13 cellular contexts compared by ENCODE assay signal in the genomic region with DNA sequence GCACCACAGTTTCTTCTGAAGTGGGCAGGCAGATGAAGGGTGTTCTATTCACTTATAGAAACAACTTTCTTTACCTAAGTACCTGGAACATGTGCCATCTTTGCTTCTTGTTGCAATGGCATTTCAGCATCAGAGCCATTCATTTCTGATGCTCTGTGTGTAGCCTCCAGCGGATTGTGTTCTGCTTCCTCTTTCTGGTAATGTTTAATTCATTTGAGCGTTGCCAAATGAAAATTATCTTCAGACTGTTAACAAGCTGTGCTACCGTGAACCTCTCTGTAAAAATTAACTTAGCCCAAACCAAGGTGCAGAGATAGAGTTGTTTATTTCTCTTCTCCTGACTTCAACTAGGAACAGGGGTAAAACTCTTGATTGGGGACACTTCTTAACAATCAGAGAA.
DNase-seq lines count a peak whose midpoint lies in the region; ATAC-seq, FAIRE-seq and TF ChIP-seq lines count a peak whose summit lies in the region.
"Had no signal": no experiment of that assay in that cellular context is flagged by ENCODE, and none has a peak within 500 bp of the region (broad histone marks: within the 10 kb centered on the region; RNA-seq: fewer than 3 reads in every experiment).

No MANE protein-coding gene starts in this region.

- no peaks in the 10 kb centered on the region for H3K27me3 ChIP-seq in mammary epithelial cell (ENCODE audit: insufficient read depth, low read length)
- H3K27me3 ChIP-seq: BLaER1 had no signal

- H3K4me2 ChIP-seq in mammary epithelial cell (ENCODE audit: insufficient read depth, low read depth, low read length) = no peak overlapping the region
- H3K4me2 ChIP-seq: BLaER1 had no signal

- H3K9ac ChIP-seq in kidney (ENCODE audit: low read length in 2 of 2) (no peak overlapping the region), mammary epithelial cell (ENCODE audit: insufficient read depth, low read length) (no peak overlapping the region)
- H3K9ac ChIP-seq: BLaER1 had no signal

- in situ Hi-C loops in mammary epithelial cell (cut with MboI; ENCODE audit: low sequenced_read_pairs in 2 of 2) = no loop called here

- H3K27me3 Mint-ChIP-seq in type B pancreatic cell = peaks cover 3% of the 10 kb centered on the region
- H3K27me3 Mint-ChIP-seq in activated CD8-positive, alpha-beta T cell treated with anti-CD3 and anti-CD28 coated beads for 36 hours = no peaks in the 10 kb centered on the region

- H3K36me3 ChIP-seq in kidney (ENCODE audit: control insufficient read depth in 1 of 2, insufficient read depth in 2 of 2, low read length in 2 of 2) (no peaks in the 10 kb centered on the region), mammary epithelial cell (ENCODE audit: insufficient read depth, low read length) (no peaks in the 10 kb centered on the region)
- H3K36me3 ChIP-seq: BLaER1 had no signal

- H3K27ac Mint-ChIP-seq in type B pancreatic cell = no peak overlapping the region
- H3K27ac Mint-ChIP-seq in activated CD8-positive, alpha-beta T cell treated with anti-CD3 and anti-CD28 coated beads for 36 hours = no peak overlapping the region
- H3K27ac Mint-ChIP-seq: activated T-cell treated with anti-CD3 and anti-CD28 coated beads, Interleukin-2, amount 50 U/mL, for 24 hours had no signal

- ATAC-seq in GM19023 (IDR thresholded peaks at IDR 0.05; ENCODE audit: unreplicated experiment) (peak; percentile 54), GM21529 (IDR thresholded peaks at IDR 0.05; ENCODE audit: unreplicated experiment) (peak; percentile 72), HG03159 (IDR thresholded peaks at IDR 0.05; ENCODE audit: unreplicated experiment) (peak; percentile 80)
- ATAC-seq in activated CD8-positive, alpha-beta T cell treated with anti-CD3 and anti-CD28 coated beads for 36 hours = no peak
- ATAC-seq: PC-3 had no signal

- H3K4me1 ChIP-seq in kidney (ENCODE audit: control insufficient read depth in 1 of 2, insufficient read depth in 1 of 2, low read depth in 1 of 2, low read length in 2 of 2) = peaks cover 3 to 8% of the 10 kb centered on the region in 2 donors
- H3K4me1 ChIP-seq in mammary epithelial cell (ENCODE audit: insufficient read depth, low read length) = no peaks in the 10 kb centered on the region
- H3K4me1 ChIP-seq: BLaER1 had no signal

- H3K4me3 Mint-ChIP-seq in type B pancreatic cell = no peak overlapping the region
- H3K4me3 Mint-ChIP-seq in activated CD8-positive, alpha-beta T cell treated with anti-CD3 and anti-CD28 coated beads for 36 hours = no peak overlapping the region
- H3K4me3 Mint-ChIP-seq: activated T-cell treated with anti-CD3 and anti-CD28 coated beads, Interleukin-2, amount 50 U/mL, for 24 hours had no signal

- WGBS in mammary epithelial cell (ENCODE audit: low coverage, missing lambda C conversion rate) = 12% methylated on average over 3 of the region's 3 CpGs

- H2AFZ ChIP-seq in mammary epithelial cell (ENCODE audit: low read depth, low read length) = no peak overlapping the region

- H3K4me1 Mint-ChIP-seq in type B pancreatic cell (ENCODE audit: unreplicated experiment) = no peaks in the 10 kb centered on the region
- H3K4me1 Mint-ChIP-seq in activated CD8-positive, alpha-beta T cell treated with anti-CD3 and anti-CD28 coated beads for 36 hours (ENCODE audit: low read depth) = no peaks in the 10 kb centered on the region

- H3K4me3 ChIP-seq in kidney (ENCODE audit: low read length in 2 of 2) = peak overlapping the region in 1 of 2 donors; percentile 23
- H3K4me3 ChIP-seq in mammary epithelial cell (replicated peaks in 1 of 3; ENCODE audit: insufficient read depth in 1 of 3, low read depth in 2 of 3, low read length in 3 of 3) = no peak overlapping the region
- H3K4me3 ChIP-seq: BLaER1 had no signal

- POLR2A ChIA-PET in activated CD8-positive, alpha-beta T cell treated with anti-CD3 and anti-CD28 coated beads for 36 hours (lab: Charles Lee) = no interaction called here

- H3K27ac ChIP-seq in kidney (ENCODE audit: low read depth in 2 of 2, low read length in 2 of 2) = no peak overlapping the region
- no peak overlapping the region for H3K27ac ChIP-seq in mammary epithelial cell (ENCODE audit: insufficient read depth, low read depth, low read length)
- H3K27ac ChIP-seq: BLaER1 had no signal

- no peaks in the 10 kb centered on the region for H3K36me3 Mint-ChIP-seq in type B pancreatic cell
- no peaks in the 10 kb centered on the region for H3K36me3 Mint-ChIP-seq in activated CD8-positive, alpha-beta T cell treated with anti-CD3 and anti-CD28 coated beads for 36 hours (ENCODE audit: low read depth)

- FAIRE-seq in kidney (lab: Jason Lieb, UNC) = peak; percentile 86

- H3K9me3 ChIP-seq in kidney (ENCODE audit: control insufficient read depth in 1 of 2, low read length in 2 of 2) = no peaks in the 10 kb centered on the region
- no peaks in the 10 kb centered on the region for H3K9me3 ChIP-seq in mammary epithelial cell (replicated peaks; ENCODE audit: insufficient read depth, low read length)
- H3K9me3 ChIP-seq: BLaER1 had no signal

- TF ChIP-seq CTCF in kidney (IDR thresholded peaks at IDR 0.05; ENCODE audit: borderline replicate concordance, extremely low read depth, insufficient read depth) (no peak), type B pancreatic cell (conservative IDR thresholded peaks at IDR 0.05) (no peak), mammary epithelial cell (conservative IDR thresholded peaks at IDR 0.05 in 1 of 2, IDR thresholded peaks at IDR 0.05 in 1 of 2; ENCODE audit: extremely low read depth in 1 of 2, insufficient read depth in 1 of 2, low read depth in 1 of 2, low read length in 2 of 2) (no peak)
- TF ChIP-seq CTCF in activated CD8-positive, alpha-beta T cell treated with anti-CD3 and anti-CD28 coated beads for 36 hours (IDR thresholded peaks at IDR 0.05) = no peak

- intact Hi-C loops in kidney (cut with DNase I) = no loop called here
- intact Hi-C loops in activated CD8-positive, alpha-beta T cell treated with anti-CD3 and anti-CD28 coated beads for 36 hours (cut with micrococcal nuclease) = no loop called here
- intact Hi-C loops in mammary epithelial cell (cut with micrococcal nuclease) = no loop called here

- no peaks in the 10 kb centered on the region for H3K79me2 ChIP-seq in mammary epithelial cell (ENCODE audit: insufficient read depth, low read length)

- dilution Hi-C loops in mammary epithelial cell (cut with HindIII; ENCODE audit: low sequenced_read_pairs) = no loop called here

- BruUV-seq in mammary epithelial cell (replicated peaks; lab: Mats Ljungman, UMichigan) = no TSS peak

- DNase-seq in kidney (no peak), activated T-cell treated with anti-CD3 and anti-CD28 coated beads for 4 hours (no peak), type B pancreatic cell (ENCODE audit: extremely low spot score, unreplicated experiment) (no peak), mammary epithelial cell (no peak)
- no peak for DNase-seq in activated CD8-positive, alpha-beta T cell treated with anti-CD3 and anti-CD28 coated beads for 36 hours
- DNase-seq: activated T-cell treated with anti-CD3 and anti-CD28 coated beads, Interleukin-2, amount 50 U/mL, for 24 hours; GOT3; NCI-H2081 treated with DMSO at 0.1 percent for 48 hours; PC-3 had no signal

- H4K20me1 ChIP-seq in mammary epithelial cell (ENCODE audit: insufficient read depth, low read length) = no peaks in the 10 kb centered on the region
- H4K20me1 ChIP-seq: BLaER1 had no signal

- no peaks in the 10 kb centered on the region for H3K9me3 Mint-ChIP-seq in type B pancreatic cell
- no peaks in the 10 kb centered on the region for H3K9me3 Mint-ChIP-seq in activated CD8-positive, alpha-beta T cell treated with anti-CD3 and anti-CD28 coated beads for 36 hours
- H3K9me3 Mint-ChIP-seq: activated T-cell treated with anti-CD3 and anti-CD28 coated beads, Interleukin-2, amount 50 U/mL, for 24 hours had no signal

- CTCF ChIA-PET in activated CD8-positive, alpha-beta T cell treated with anti-CD3 and anti-CD28 coated beads for 36 hours (lab: Charles Lee) = no interaction called here
- CTCF ChIA-PET in mammary epithelial cell (lab: Charles Lee; ENCODE audit: low non-redundant PET) = no interaction called here
